In the genomic region with DNA sequence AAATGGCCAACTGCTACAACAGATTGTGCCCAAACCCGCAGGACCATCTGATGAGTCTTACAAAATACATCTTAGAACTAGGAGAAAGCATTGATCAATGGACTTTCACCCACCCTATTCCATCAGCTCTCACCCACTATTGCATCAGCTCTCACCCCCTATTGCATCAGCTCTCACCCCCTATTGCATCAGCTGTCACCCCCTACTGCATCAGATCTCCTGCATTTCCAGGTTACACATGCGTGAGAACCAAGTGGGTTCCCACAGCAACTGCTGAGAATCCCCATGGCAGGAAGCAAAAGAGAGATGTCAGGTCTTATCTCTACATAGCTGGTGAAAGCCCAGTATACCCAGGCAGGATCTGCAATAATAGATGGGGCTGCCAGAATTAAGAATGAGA, we compare ENCODE assay signal across 20 cellular contexts.
A peak's percentile ranks its signal among the peaks of the same experiment; 100 is the strongest.
DNase-seq lines count a peak whose midpoint lies in the region; FAIRE-seq and TF ChIP-seq lines count a peak whose summit lies in the region.
"Had no signal": no experiment of that assay in that cellular context is flagged by ENCODE, and none has a peak within 500 bp of the region (broad histone marks: within the 10 kb centered on the region; RNA-seq: fewer than 3 reads in every experiment).

No MANE protein-coding gene starts in this region.

- H3K4me1 ChIP-seq in H1 (replicated peaks in 1 of 4; ENCODE audit: control insufficient read depth in 3 of 4, insufficient read depth in 4 of 4, low read length in 3 of 4) = no peaks in the 10 kb centered on the region
- H3K4me1 ChIP-seq: A549, SJSA1 had no signal

- H4K20me1 ChIP-seq in H1 (replicated peaks in 1 of 2; ENCODE audit: control insufficient read depth in 1 of 2, insufficient read depth in 2 of 2, low read length in 2 of 2) = no peaks in the 10 kb centered on the region

- no peak for TF ChIP-seq CTCF in GM12865 (IDR thresholded peaks at IDR 0.05; ENCODE audit: insufficient read depth, low read depth, low read length, missing control alignments)
- TF ChIP-seq CTCF in H1 (IDR thresholded peaks at IDR 0.05; ENCODE audit: control extremely low read depth in 1 of 3, insufficient read depth in 1 of 3, low read depth in 1 of 3, low read length in 3 of 3) = no peak

- H3K79me2 ChIP-seq in H1 (ENCODE audit: control insufficient read depth in 1 of 2, insufficient read depth in 2 of 2, low read length in 2 of 2) = no peaks in the 10 kb centered on the region

- H3K23me2 ChIP-seq in H1 (ENCODE audit: low read depth, low read length) = peaks cover 2% of the 10 kb centered on the region; the same call in 1 of the 2 replicates

- DNase-seq in CMK (ENCODE audit: low read depth) (peak; percentile 99), GM12865 (ENCODE audit: low read depth) (peak; percentile 20), OCI-M1 (lab: John Stamatoyannopoulos, UW) (peak; percentile 79), H1 (ENCODE audit: low read depth in 1 of 2, low spot score in 2 of 2) (no peak), cerebellar cortex (ENCODE audit: low spot score) (no peak), activated T-cell treated with anti-CD3 and anti-CD28 coated beads for 4 hours (no peak), HPDE6-E6E7 (ENCODE audit: extremely low spot score) (no peak), MG63 (no peak)
- DNase-seq: DMS79, GM23248, KBM-7, NCI-H1092 treated with DMSO at 0.1 percent for 48 hours, NCI-H1436 treated with DMSO at 0.1 percent for 48 hours, NCI-H1930, NCI-H226, NCI-H510A treated with DMSO at 0.1 percent for 48 hours, NCI-H748 treated with DMSO at 0.1 percent for 48 hours had no signal

- H3K4me3 ChIP-seq in GM12865 (ENCODE audit: low read depth, low read length) (no peak overlapping the region), H1 (ENCODE audit: extremely low read depth in 1 of 4, insufficient read depth in 2 of 4, low read depth in 3 of 4, low read length in 4 of 4) (no peak overlapping the region), MG63 (no peak overlapping the region)
- H3K4me3 ChIP-seq: A549, GM23248, SJSA1 had no signal

- no peak overlapping the region for H3K4ac ChIP-seq in H1 (replicated peaks; ENCODE audit: insufficient read length, low read depth, low read length)

- H3K27me3 ChIP-seq in H1 (replicated peaks in 1 of 4; ENCODE audit: control insufficient read depth in 3 of 4, extremely low read depth in 1 of 4, insufficient read depth in 3 of 4, low read length in 3 of 4) (no peaks in the 10 kb centered on the region), MG63 (no peaks in the 10 kb centered on the region)
- H3K27me3 ChIP-seq: SJSA1 had no signal

- H3K56ac ChIP-seq in H1 (replicated peaks; ENCODE audit: insufficient read length, low read depth, low read length) = no peak overlapping the region

- no peak overlapping the region for H2BK20ac ChIP-seq in H1 (ENCODE audit: low read length)

- H4K5ac ChIP-seq in H1 (ENCODE audit: insufficient read length, low read depth, low read length) = no peak overlapping the region

- no peak for TF ChIP-seq EP300 in H1 (IDR thresholded peaks at IDR 0.05; ENCODE audit: borderline replicate concordance in 1 of 2, low read depth in 2 of 2, low read length in 2 of 2)

- no peaks in the 10 kb centered on the region for H3K79me1 ChIP-seq in H1 (ENCODE audit: low read depth, low read length)

- no peak overlapping the region for H4K91ac ChIP-seq in H1 (replicated peaks; ENCODE audit: insufficient read length, low read length)

- no peak for FAIRE-seq in H1 (lab: Jason Lieb, UNC)
- FAIRE-seq: A549, GM12891 had no signal

- no peak overlapping the region for H4K8ac ChIP-seq in H1 (ENCODE audit: extremely low read depth, insufficient read depth, low read length)

- H2BK12ac ChIP-seq in H1 (ENCODE audit: low read depth, low read length) = peak overlapping the region; percentile 51; the same call in 1 of the 2 replicates

- H3K36me3 ChIP-seq in H1 (ENCODE audit: control insufficient read depth in 2 of 4, insufficient read depth in 4 of 4, low read length in 3 of 4) (no peaks in the 10 kb centered on the region), MG63 (no peaks in the 10 kb centered on the region)
- H3K36me3 ChIP-seq: SJSA1 had no signal

- CTCF ChIA-PET in H1 (lab: Charles Lee; ENCODE audit: partially characterized antibody) = no interaction called here

- H2AFZ ChIP-seq in H1 (ENCODE audit: low read length) = no peak overlapping the region
- H2AFZ ChIP-seq: GM23248 had no signal

- H3K9me3 ChIP-seq in H1 (ENCODE audit: insufficient read depth in 2 of 2, low read depth in 1 of 2, low read length in 1 of 2) (no peaks in the 10 kb centered on the region), MG63 (peaks cover 2% of the 10 kb centered on the region; the same call in 1 of the 2 replicates)
- H3K9me3 ChIP-seq: A549, SJSA1 had no signal

- 0 out of 2 replicates have a peak overlapping the region, but pooled peaks have one; percentile 28 for H3K18ac ChIP-seq in H1 (ENCODE audit: extremely low read depth, low read length)

- H3K14ac ChIP-seq in H1 (ENCODE audit: insufficient read length) = no peak overlapping the region

- H3K23ac ChIP-seq in H1 (ENCODE audit: insufficient read length) = no peak overlapping the region

- TF ChIP-seq RAD21 in H1 (IDR thresholded peaks at IDR 0.05 in 1 of 2, conservative IDR thresholded peaks at IDR 0.05 in 1 of 2; ENCODE audit: low read depth in 2 of 2, low read length in 2 of 2) = no peak

- H3K9ac ChIP-seq in H1 (replicated peaks in 1 of 4; ENCODE audit: extremely low read depth in 1 of 4, low read depth in 3 of 4, low read length in 3 of 4) = no peak overlapping the region
- H3K9ac ChIP-seq: GM23248 had no signal

- no peak overlapping the region for H2BK15ac ChIP-seq in H1 (ENCODE audit: low read length)

- H3K4me2 ChIP-seq in H1 (ENCODE audit: insufficient read depth in 1 of 2, low read depth in 2 of 2, low read length in 2 of 2) = no peak overlapping the region
- H3K4me2 ChIP-seq: A549 had no signal

- no peak overlapping the region; the same call in 1 of the 2 replicates for H2BK5ac ChIP-seq in H1 (ENCODE audit: low read depth, low read length)

- no peak overlapping the region for H3K27ac ChIP-seq in H1 (ENCODE audit: low read depth, low read length)
- H3K27ac ChIP-seq: A549, GM23248, SJSA1 had no signal

- POLR2A ChIA-PET in H1 (lab: Charles Lee; ENCODE audit: partially characterized antibody) = no interaction called here

- H2BK120ac ChIP-seq in H1 (replicated peaks; ENCODE audit: low read depth, low read length) = no peak overlapping the region

- TF ChIP-seq POLR2A in H1 (IDR thresholded peaks at IDR 0.05; ENCODE audit: control extremely low read depth in 1 of 2, low read depth in 2 of 2, low read length in 2 of 2) = no peak

- H2AK5ac ChIP-seq in H1 (ENCODE audit: low read depth, low read length) = no peak overlapping the region

- WGBS in H1 (ENCODE audit: extremely low coverage in 1 of 2, insufficient coverage in 1 of 2, insufficient read length in 1 of 2, insufficient replicate concordance in 2 of 2, low coverage in 1 of 2, low lambda C conversion rate in 2 of 2, missing lambda C conversion rate in 1 of 2), 2 experiments = 93% methylated on average over 2 of the region's 2 CpGs; no CpG with 5 or more reads in 1 of the 2 experiments

TF ChIP-seq in H1, 55 proteins besides CTCF, POLR2A, EP300 and RAD21:
- TF ChIP-seq ATF2 (IDR thresholded peaks at IDR 0.05; ENCODE audit: low read length) (no peak), CEBPB (IDR thresholded peaks at IDR 0.05; ENCODE audit: low read depth, low read length) (peak; percentile 63; the same call in 1 of the 2 replicates)

Comparison
In these comparisons a context has a peak if more than half of its experiments do, and no peak if none do; other contexts are left out.
1. DNase-seq: peak in CMK (single experiment), GM12865 (single experiment) and OCI-M1 (single experiment); none in H1 (0 of 2), cerebellar cortex (single experiment), activated T-cell treated with anti-CD3 and anti-CD28 coated beads for 4 hours (single experiment), HPDE6-E6E7 (single experiment) and MG63 (single experiment).